26 cellular contexts compared by ENCODE assay signal in genomic region chr4:156870166-156870565, GRCh38.
DNase-seq lines count a peak whose midpoint lies in the region; ATAC-seq and TF ChIP-seq lines count a peak whose summit lies in the region.
"Had no signal": no experiment of that assay in that cellular context is flagged by ENCODE, and none has a peak within 500 bp of the region (broad histone marks: within the 10 kb centered on the region; RNA-seq: fewer than 3 reads in every experiment).

No MANE protein-coding gene starts in this region.

- H2BK5ac ChIP-seq in IMR-90 (ENCODE audit: low read depth, low read length, poor library complexity, severe bottlenecking), result no peak overlapping the region

- no peaks in the 10 kb centered on the region for H3K9me1 ChIP-seq in IMR-90 (ENCODE audit: insufficient read depth, low read length)

- no peak overlapping the region for H3K4me3 ChIP-seq in IMR-90 (ENCODE audit: insufficient read depth, low read depth, low read length)
- H3K4me3 ChIP-seq in choroid plexus epithelial cell (ENCODE audit: low read depth, low read length), result no peak overlapping the region
- no peak overlapping the region for H3K4me3 ChIP-seq in esophagus squamous epithelium
- H3K4me3 ChIP-seq: BLaER1, hepatocyte, lower lobe of right lung, SJCRH30, uterus had no signal

- H4K8ac ChIP-seq in IMR-90 (ENCODE audit: low read depth in 2 of 2, low read length in 2 of 2), result no peak overlapping the region

- H3K9me3 ChIP-seq in IMR-90 (ENCODE audit: control insufficient read depth, insufficient read depth, low read length) (no peaks in the 10 kb centered on the region), esophagus squamous epithelium (no peaks in the 10 kb centered on the region)
- H3K9me3 ChIP-seq: BLaER1, lower lobe of right lung, SJCRH30, uterus had no signal

- H3K9me3 Mint-ChIP-seq in CD14-positive monocyte (peaks cover 0 to 6% (median 0%) of the 10 kb centered on the region in 7 donors), nephron progenitor cell (peaks cover 7% of the 10 kb centered on the region)
- H3K9me3 Mint-ChIP-seq: activated B cell treated with CpG ODN at 0.5 μM for 24 hours, endodermal cell, neural crest cell had no signal

- no peak for TF ChIP-seq RAD21 in IMR-90 (IDR thresholded peaks at IDR 0.05; ENCODE audit: low read length)

- no peak overlapping the region for H2AK5ac ChIP-seq in IMR-90 (ENCODE audit: low read depth, low read length)

- H3K36me3 Mint-ChIP-seq in CD14-positive monocyte (no peaks in the 10 kb centered on the region), nephron progenitor cell (ENCODE audit: low read depth) (peaks cover 10% of the 10 kb centered on the region)

- dilution Hi-C loops in IMR-90 (cut with HindIII; ENCODE audit: low sequenced_read_pairs, unreplicated experiment), result no loop called here

- intact Hi-C loops in CD14-positive monocyte (cut with micrococcal nuclease) (no loop called here), IMR-90 (cut with micrococcal nuclease) (no loop called here), esophagus squamous epithelium (cut with DNase I) (no loop called here)

- H3K9ac ChIP-seq in IMR-90 (ENCODE audit: low read depth, low read length), result no peak overlapping the region
- H3K9ac ChIP-seq: BLaER1, parathyroid adenoma had no signal

- H3K18ac ChIP-seq in IMR-90 (ENCODE audit: low read depth, low read length), result no peak overlapping the region

- H4K5ac ChIP-seq in IMR-90 (ENCODE audit: low read depth, low read length), result no peak overlapping the region

- no peak overlapping the region for H4K91ac ChIP-seq in IMR-90 (ENCODE audit: insufficient read depth, low read depth, low read length)

- H3K4me1 Mint-ChIP-seq in CD14-positive monocyte (peaks cover 21% of the 10 kb centered on the region), nephron progenitor cell (peaks cover 1% of the 10 kb centered on the region)
- H3K4me1 Mint-ChIP-seq: activated B cell treated with CpG ODN at 0.5 μM for 24 hours; activated CD4-positive, alpha-beta T cell treated with anti-CD3 and anti-CD28 coated beads, Interleukin-2, amount 10 ng/mL, durations not matched to agents 7 days and 5 days; endodermal cell; neural crest cell; stimulated activated naive CD8-positive, alpha-beta T cell treated with anti-CD3 and anti-CD28 coated beads, Interleukin-15, amount 100 ng/mL, for 72 hours had no signal

- ATAC-seq in IMR-90 (ENCODE audit: low read depth) (peak; percentile 17; the same call in 1 of the 2 replicates), HG03469 (IDR thresholded peaks at IDR 0.05; ENCODE audit: unreplicated experiment) (no peak), HG03378 (IDR thresholded peaks at IDR 0.05; ENCODE audit: unreplicated experiment) (no peak)
- ATAC-seq: lower lobe of right lung; stimulated activated naive CD8-positive, alpha-beta T cell treated with anti-CD3 and anti-CD28 coated beads, Interleukin-15, amount 100 ng/mL, for 72 hours had no signal

- H3K4ac ChIP-seq in IMR-90 (ENCODE audit: low read depth, low read length), result no peak overlapping the region

- H3K27ac ChIP-seq in IMR-90 (ENCODE audit: insufficient read depth, low read length), result no peak overlapping the region
- H3K27ac ChIP-seq in esophagus squamous epithelium, result no peak overlapping the region
- H3K27ac ChIP-seq: BLaER1, hepatocyte, lower lobe of right lung, parathyroid adenoma, SJCRH30, uterus had no signal

- H2BK15ac ChIP-seq in IMR-90 (ENCODE audit: low read depth, low read length), result no peak overlapping the region

- H2BK20ac ChIP-seq in IMR-90 (ENCODE audit: low read depth, low read length), result no peak overlapping the region

- no peaks in the 10 kb centered on the region for H3K27me3 ChIP-seq in IMR-90 (ENCODE audit: control insufficient read depth, insufficient read depth, low read length)
- H3K27me3 ChIP-seq in esophagus squamous epithelium, result no peaks in the 10 kb centered on the region
- H3K27me3 ChIP-seq: BLaER1, hepatocyte, SJCRH30, uterus had no signal

- no peak overlapping the region for H3K56ac ChIP-seq in IMR-90 (ENCODE audit: extremely low read depth, insufficient read depth, low read length)

- CTCF ChIA-PET in IMR-90 (lab: Yijun Ruan, JAX), result no interaction called here

- no peak overlapping the region for H2BK120ac ChIP-seq in IMR-90 (ENCODE audit: low read depth, low read length)

- H3K4me2 ChIP-seq in IMR-90 (ENCODE audit: low read depth, low read length), result no peak overlapping the region
- H3K4me2 ChIP-seq: BLaER1 had no signal

- H3K4me3 Mint-ChIP-seq in CD14-positive monocyte (peak overlapping the region in 1 of 2 donors; percentile 31), nephron progenitor cell (no peak overlapping the region)
- H3K4me3 Mint-ChIP-seq: activated B cell treated with CpG ODN at 0.5 μM for 24 hours; activated CD4-positive, alpha-beta T cell treated with anti-CD3 and anti-CD28 coated beads, Interleukin-2, amount 10 ng/mL, durations not matched to agents 7 days and 5 days; endodermal cell; neural crest cell; stimulated activated naive CD8-positive, alpha-beta T cell treated with anti-CD3 and anti-CD28 coated beads, Interleukin-15, amount 100 ng/mL, for 72 hours had no signal

- H3K36me3 ChIP-seq in IMR-90 (ENCODE audit: control insufficient read depth, insufficient read depth, low read length), result no peaks in the 10 kb centered on the region
- no peaks in the 10 kb centered on the region for H3K36me3 ChIP-seq in esophagus squamous epithelium
- H3K36me3 ChIP-seq: BLaER1, lower lobe of right lung, SJCRH30, uterus had no signal

- H2AK9ac ChIP-seq in IMR-90 (replicated peaks; ENCODE audit: low read depth, low read length, poor library complexity), result no peak overlapping the region

- POLR2A ChIA-PET in IMR-90 (lab: Charles Lee; ENCODE audit: unreplicated experiment), result no interaction called here

- 100% methylated on average over 1 of the region's 1 CpG; no CpG with 5 or more reads in 1 of the 2 experiments for WGBS in IMR-90 (ENCODE audit: extremely low coverage in 2 of 2, insufficient read length in 1 of 2), 2 experiments
- 72 to 75% methylated on average over 1 of the region's 1 CpG for WGBS in esophagus squamous epithelium, 2 donors

- H3K27ac Mint-ChIP-seq in CD14-positive monocyte (peak overlapping the region in 6 of 7 donors; percentile 5 to 85 (median 46)), nephron progenitor cell (peak overlapping the region; percentile 24)
- H3K27ac Mint-ChIP-seq: activated B cell treated with CpG ODN at 0.5 μM for 24 hours; activated CD4-positive, alpha-beta T cell treated with anti-CD3 and anti-CD28 coated beads, Interleukin-2, amount 10 ng/mL, durations not matched to agents 7 days and 5 days; endodermal cell; stimulated activated naive CD8-positive, alpha-beta T cell treated with anti-CD3 and anti-CD28 coated beads, Interleukin-15, amount 100 ng/mL, for 72 hours had no signal

- peaks cover 18 to 28% of the 10 kb centered on the region in 2 experiments for H3K79me1 ChIP-seq in IMR-90 (ENCODE audit: low read depth in 1 of 2, low read length in 2 of 2)

- no peak for TF ChIP-seq POLR2A in IMR-90 (IDR thresholded peaks at IDR 0.05; ENCODE audit: low read depth, low read length)
- no peak for TF ChIP-seq POLR2A in esophagus squamous epithelium (IDR thresholded peaks at IDR 0.05)

- in situ Hi-C loops in IMR-90 (cut with MboI; ENCODE audit: low sequenced_read_pairs), result no loop called here

- no peak overlapping the region for H3K23ac ChIP-seq in IMR-90 (ENCODE audit: low read depth, low read length)

- H3K14ac ChIP-seq in IMR-90 (replicated peaks; ENCODE audit: low read depth, low read length), result no peak overlapping the region

- TF ChIP-seq CTCF in CD14-positive monocyte (IDR thresholded peaks at IDR 0.05) (no peak), IMR-90 (conservative IDR thresholded peaks at IDR 0.05; ENCODE audit: low read depth, low read length) (no peak), choroid plexus epithelial cell (conservative IDR thresholded peaks at IDR 0.05; ENCODE audit: low read depth, low read length) (no peak), nephron progenitor cell (IDR thresholded peaks at IDR 0.05) (no peak), esophagus squamous epithelium (IDR thresholded peaks at IDR 0.05) (no peak)

- DNase-seq in CD14-positive monocyte (ENCODE audit: low spot score) (no peak), IMR-90 (peak; percentile 21), choroid plexus epithelial cell (ENCODE audit: low read depth) (peak; percentile 69), nephron progenitor cell (no peak), esophagus squamous epithelium (lab: John Stamatoyannopoulos, UW) (no peak)
- DNase-seq: activated B cell treated with CpG ODN at 0.5 μM for 24 hours; activated CD4-positive, alpha-beta T cell treated with anti-CD3 and anti-CD28 coated beads, Interleukin-2, amount 10 ng/mL, durations not matched to agents 7 days and 5 days; activated gamma-delta T cell; caudate nucleus; DMS153; endodermal cell; lower lobe of right lung; NCI-H446 treated with DMSO at 0.1 percent for 48 hours; NCI-H774; RPMI8226; stimulated activated CD4-positive, alpha-beta T cell treated with anti-CD3 and anti-CD28 coated beads, Interleukin-12 subunit alpha, Interleukin-12 subunit beta, amount 100 ng/mL, for 4 hours; stimulated activated CD4-positive, alpha-beta T cell treated with anti-CD3 and anti-CD28 coated beads, Interleukin-2, amount 100 ng/mL, for 48 hours; stimulated activated naive CD8-positive, alpha-beta T cell treated with anti-CD3 and anti-CD28 coated beads, Interleukin-15, amount 100 ng/mL, for 72 hours; uterus had no signal

- BruUV-seq in IMR-90 (replicated peaks; lab: Mats Ljungman, UMichigan), result no TSS peak

- H3K4me1 ChIP-seq in IMR-90 (ENCODE audit: control insufficient read depth, insufficient read depth, low read length), result no peaks in the 10 kb centered on the region
- H3K4me1 ChIP-seq in esophagus squamous epithelium, result no peaks in the 10 kb centered on the region
- H3K4me1 ChIP-seq: BLaER1, lower lobe of right lung, parathyroid adenoma had no signal

- no peak overlapping the region for H2AFZ ChIP-seq in IMR-90 (replicated peaks; ENCODE audit: low read length, poor library complexity)
- H2AFZ ChIP-seq: hepatocyte, parathyroid adenoma had no signal

- no peaks in the 10 kb centered on the region for H4K20me1 ChIP-seq in IMR-90 (ENCODE audit: insufficient read depth, low read length)
- H4K20me1 ChIP-seq: BLaER1 had no signal

- H3K27me3 Mint-ChIP-seq in CD14-positive monocyte (ENCODE audit: low read depth in 3 of 3), result peaks cover 0 to 2% (median 0%) of the 10 kb centered on the region in 3 donors
- peaks cover 3% of the 10 kb centered on the region for H3K27me3 Mint-ChIP-seq in nephron progenitor cell (ENCODE audit: low read depth, poor library complexity)
- H3K27me3 Mint-ChIP-seq: activated B cell treated with CpG ODN at 0.5 μM for 24 hours; activated CD4-positive, alpha-beta T cell treated with anti-CD3 and anti-CD28 coated beads, Interleukin-2, amount 10 ng/mL, durations not matched to agents 7 days and 5 days; stimulated activated naive CD8-positive, alpha-beta T cell treated with anti-CD3 and anti-CD28 coated beads, Interleukin-15, amount 100 ng/mL, for 72 hours had no signal

TF ChIP-seq in IMR-90, 13 proteins besides CTCF, POLR2A, EP300 and RAD21 (continues in another document):
- TF ChIP-seq FOS (IDR thresholded peaks at IDR 0.05; ENCODE audit: low read depth, low read length), result no peak
- no peak for TF ChIP-seq CEBPB (IDR thresholded peaks at IDR 0.05; ENCODE audit: low read depth, low read length)
- TF ChIP-seq MAZ (IDR thresholded peaks at IDR 0.05; ENCODE audit: borderline replicate concordance, low read depth, low read length), result no peak
- no peak for TF ChIP-seq NFE2L2 (IDR thresholded peaks at IDR 0.05; ENCODE audit: low read depth, low read length)

Comparison
In these comparisons a context has a peak if more than half of its experiments do, and no peak if none do; other contexts are left out.
1. DNase-seq: peak in IMR-90 (single experiment) and choroid plexus epithelial cell (single experiment); none in CD14-positive monocyte (single experiment), nephron progenitor cell (single experiment) and esophagus squamous epithelium (single experiment).